8 cellular contexts compared by ENCODE assay signal in the genomic region with DNA sequence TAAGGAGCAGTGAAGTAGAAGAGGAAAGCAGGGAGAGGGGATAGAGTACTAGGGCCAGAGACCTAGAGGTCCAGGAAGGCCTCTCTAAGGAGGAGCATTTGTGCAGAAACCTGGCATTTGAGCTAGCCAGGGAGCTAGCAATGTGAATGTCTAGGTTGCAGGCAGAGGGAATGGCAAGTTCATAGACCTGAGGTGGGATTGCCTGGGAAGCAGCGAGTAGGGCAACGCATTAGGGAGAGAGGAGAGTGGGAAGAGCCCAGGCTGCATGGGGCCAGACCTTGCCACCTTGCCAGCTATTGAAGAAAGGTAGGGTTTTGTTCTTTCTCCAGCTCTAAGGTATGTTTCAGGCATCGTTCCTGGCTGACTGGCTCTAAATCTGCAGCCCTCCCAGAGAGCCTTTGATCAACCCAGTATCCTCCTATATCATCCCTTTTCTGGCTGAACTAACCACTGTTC. TPM values are rescaled to one million over a fixed set of nuclear protein-coding genes. Genes with fewer than 3 reads are reported as not detected.
DNase-seq lines count a peak whose midpoint lies in the region; ATAC-seq and TF ChIP-seq lines count a peak whose summit lies in the region.

No MANE protein-coding gene starts in this region.

- H3K27me3 ChIP-seq in body of pancreas: no peaks in the 10 kb centered on the region
- H3K27me3 ChIP-seq in naive thymus-derived CD4-positive, alpha-beta T cell (ENCODE audit: control insufficient read depth in 2 of 2, insufficient read depth in 2 of 2, low read length in 2 of 2): no peaks in the 10 kb centered on the region
- H3K27me3 ChIP-seq in endodermal cell (ENCODE audit: control insufficient read depth, insufficient read depth, low read length, poor library complexity, severe bottlenecking): no peaks in the 10 kb centered on the region

- H3K9me3 ChIP-seq in body of pancreas (no peaks in the 10 kb centered on the region), endodermal cell (ENCODE audit: control insufficient read depth, low read length) (no peaks in the 10 kb centered on the region)
- H3K9me3 ChIP-seq in naive thymus-derived CD4-positive, alpha-beta T cell (ENCODE audit: control insufficient read depth in 2 of 3, low read length in 3 of 3): no peaks in the 10 kb centered on the region

- ATAC-seq in body of pancreas: no peak
- no peak for ATAC-seq in naive thymus-derived CD4-positive, alpha-beta T cell
- no peak for ATAC-seq in HG03196 (IDR thresholded peaks at IDR 0.05; ENCODE audit: unreplicated experiment)

- peaks cover 93% of the 10 kb centered on the region for H3K4me1 ChIP-seq in body of pancreas
- H3K4me1 ChIP-seq in naive thymus-derived CD4-positive, alpha-beta T cell (ENCODE audit: control insufficient read depth in 2 of 2, insufficient read depth in 2 of 2, low read length in 2 of 2): peaks cover 92 to 95% of the 10 kb centered on the region in 2 donors
- peaks cover 11% of the 10 kb centered on the region for H3K4me1 ChIP-seq in endodermal cell (ENCODE audit: control insufficient read depth, insufficient read depth, low read length)

- peak overlapping the region in 3 of 4 donors; percentile 44 to 67 (median 65) for H3K27ac ChIP-seq in body of pancreas
- peak overlapping the region; percentile 26 for H3K27ac ChIP-seq in naive thymus-derived CD4-positive, alpha-beta T cell (ENCODE audit: low read depth, low read length)
- no peak overlapping the region for H3K27ac ChIP-seq in endodermal cell (ENCODE audit: low read depth, low read length)

- H3K9ac ChIP-seq in endodermal cell (ENCODE audit: extremely low read depth, low read length, poor library complexity, severe bottlenecking): no peak overlapping the region

- peaks cover 52 to 55% of the 10 kb centered on the region in 2 donors for H3K36me3 Mint-ChIP-seq in CD14-positive monocyte
- H3K36me3 Mint-ChIP-seq in IgD-negative memory B cell: peaks cover 13% of the 10 kb centered on the region
- peaks cover 3 to 57% (median 11%) of the 10 kb centered on the region in 5 donors for H3K36me3 Mint-ChIP-seq in naive thymus-derived CD4-positive, alpha-beta T cell
- H3K36me3 Mint-ChIP-seq in endodermal cell (ENCODE audit: low read depth): no peaks in the 10 kb centered on the region

- POLR2A ChIA-PET in naive thymus-derived CD4-positive, alpha-beta T cell (lab: Charles Lee): interaction anchor here (0.6 to 11.5 kb wide), 15 partner anchors 8 to 144 kb away, joined by 3 to 182 read pairs (median 6); a partner anchor contains a TSS

- H3K4me3 ChIP-seq in body of pancreas: no peak overlapping the region
- H3K4me3 ChIP-seq in naive thymus-derived CD4-positive, alpha-beta T cell (ENCODE audit: low read length): no peak overlapping the region
- H3K4me3 ChIP-seq in foreskin fibroblast (ENCODE audit: low read depth in 1 of 2, low read length in 2 of 2): no peak overlapping the region
- H3K4me3 ChIP-seq in endodermal cell (ENCODE audit: low read length): no peak overlapping the region

- CTCF ChIA-PET in naive thymus-derived CD4-positive, alpha-beta T cell (lab: Charles Lee): interaction anchor here (0.8 to 5.0 kb wide), 7 partner anchors 15 to 77 kb away, joined by 3 to 27 read pairs (median 8); a partner anchor contains a TSS

- TF ChIP-seq CTCF in CD14-positive monocyte (IDR thresholded peaks at IDR 0.05): no peak
- TF ChIP-seq CTCF in body of pancreas (IDR thresholded peaks at IDR 0.05): no peak
- TF ChIP-seq CTCF in foreskin fibroblast (IDR thresholded peaks at IDR 0.05; ENCODE audit: low read depth, low read length): no peak
- TF ChIP-seq CTCF in endodermal cell (conservative IDR thresholded peaks at IDR 0.05): no peak

- H3K27me3 Mint-ChIP-seq in CD14-positive monocyte (ENCODE audit: low read depth in 3 of 3): peaks cover 0 to 2% (median 0%) of the 10 kb centered on the region in 3 donors
- H3K27me3 Mint-ChIP-seq in IgD-negative memory B cell: no peaks in the 10 kb centered on the region
- H3K27me3 Mint-ChIP-seq in naive thymus-derived CD4-positive, alpha-beta T cell: no peaks in the 10 kb centered on the region
- H3K27me3 Mint-ChIP-seq in endodermal cell (ENCODE audit: insufficient read depth): no peaks in the 10 kb centered on the region

- H3K27ac Mint-ChIP-seq in CD14-positive monocyte (peak overlapping the region; percentile 80 to 89 (median 88)), IgD-negative memory B cell (peak overlapping the region; percentile 33 to 94 (median 90)), endodermal cell (no peak overlapping the region)
- peak overlapping the region; percentile 78 to 99 (median 92) for H3K27ac Mint-ChIP-seq in naive thymus-derived CD4-positive, alpha-beta T cell

- no peak for DNase-seq in CD14-positive monocyte (ENCODE audit: low spot score)
- no peak for DNase-seq in body of pancreas
- DNase-seq in naive thymus-derived CD4-positive, alpha-beta T cell: no peak
- no peak for DNase-seq in foreskin fibroblast
- no peak for DNase-seq in endodermal cell
- no peak for DNase-seq in SKM-1 treated with dmso at 0.1 percent for 144 hours (lab: John Stamatoyannopoulos, UW; ENCODE audit: unreplicated experiment)

- peak overlapping the region in 1 of 2 donors; percentile 16 for H3K4me3 Mint-ChIP-seq in CD14-positive monocyte
- peak overlapping the region in 3 of 4 donors; percentile 73 to 82 (median 79) for H3K4me3 Mint-ChIP-seq in IgD-negative memory B cell
- H3K4me3 Mint-ChIP-seq in naive thymus-derived CD4-positive, alpha-beta T cell: peak overlapping the region in 9 of 10 donors; percentile 7 to 79 (median 39)
- no peak overlapping the region for H3K4me3 Mint-ChIP-seq in endodermal cell

- TF ChIP-seq POLR2A in body of pancreas (IDR thresholded peaks at IDR 0.05): no peak

- intact Hi-C loops in CD14-positive monocyte (cut with micrococcal nuclease): no loop called here
- intact Hi-C loops in body of pancreas (cut with DNase I): no loop called here
- intact Hi-C loops in naive thymus-derived CD4-positive, alpha-beta T cell (cut with micrococcal nuclease): loop anchor here in 1 of 2 donors (10.0 kb wide), 1 partner anchor 789 kb away; a partner anchor contains a TSS

- H3K9me3 Mint-ChIP-seq in CD14-positive monocyte: peaks cover 0 to 1% (median 0%) of the 10 kb centered on the region in 7 donors
- H3K9me3 Mint-ChIP-seq in IgD-negative memory B cell: no peaks in the 10 kb centered on the region
- H3K9me3 Mint-ChIP-seq in naive thymus-derived CD4-positive, alpha-beta T cell: no peaks in the 10 kb centered on the region
- no peaks in the 10 kb centered on the region for H3K9me3 Mint-ChIP-seq in endodermal cell

- WGBS in body of pancreas, 2 donors: 67 to 80% methylated on average over 3 of the region's 3 CpGs
- 67 to 84% methylated on average over 1 to 3 of the region's 3 CpGs for WGBS in endodermal cell (ENCODE audit: insufficient coverage in 1 of 2, insufficient read length in 1 of 2), 2 experiments

- H3K36me3 ChIP-seq in body of pancreas (replicated peaks in 1 of 2; ENCODE audit: insufficient read depth in 1 of 2, low read depth in 2 of 2): no peaks in the 10 kb centered on the region
- peaks cover 0 to 12% (median 0%) of the 10 kb centered on the region in 3 experiments for H3K36me3 ChIP-seq in naive thymus-derived CD4-positive, alpha-beta T cell (ENCODE audit: control insufficient read depth in 2 of 3, insufficient read depth in 3 of 3, low read length in 3 of 3)
- no peaks in the 10 kb centered on the region for H3K36me3 ChIP-seq in endodermal cell (ENCODE audit: control insufficient read depth, insufficient read depth, low read length)

- H3K4me1 Mint-ChIP-seq in CD14-positive monocyte (peaks cover 98% of the 10 kb centered on the region), IgD-negative memory B cell (peaks cover 81 to 95% (median 88%) of the 10 kb centered on the region in 3 donors), endodermal cell (peaks cover 33% of the 10 kb centered on the region)
- peaks cover 83 to 98% (median 97%) of the 10 kb centered on the region in 7 donors for H3K4me1 Mint-ChIP-seq in naive thymus-derived CD4-positive, alpha-beta T cell

RNA-seq across cellular contexts. Expression of a gene that starts 54.0 kb away (rescaled TPM):
- polyA plus RNA-seq in CD14-positive monocyte (1 to 10 TPM; 2.4 to 3.5 TPM), IgD-negative memory B cell (1.9 TPM)
- total RNA-seq in body of pancreas (10 to 100 TPM; 21.3 to 30.3 TPM), endodermal cell (1 to 10 TPM; 4.9 to 8.2 TPM)
- 10 to 100 TPM in 1 of 5 experiments, 1 to 10 TPM in 4; 6.8 to 10.8 (median 8.0) TPM for total RNA-seq in naive thymus-derived CD4-positive, alpha-beta T cell
- polyA plus RNA-seq in naive thymus-derived CD4-positive, alpha-beta T cell: 1 to 10 TPM; 1.8 to 3.6 TPM
- polyA plus RNA-seq in endodermal cell (2013, experiment 1 of 2): 2.2 TPM
- polyA plus RNA-seq in endodermal cell (2013, experiment 2 of 2): 2.2 TPM
